In the genomic region with DNA sequence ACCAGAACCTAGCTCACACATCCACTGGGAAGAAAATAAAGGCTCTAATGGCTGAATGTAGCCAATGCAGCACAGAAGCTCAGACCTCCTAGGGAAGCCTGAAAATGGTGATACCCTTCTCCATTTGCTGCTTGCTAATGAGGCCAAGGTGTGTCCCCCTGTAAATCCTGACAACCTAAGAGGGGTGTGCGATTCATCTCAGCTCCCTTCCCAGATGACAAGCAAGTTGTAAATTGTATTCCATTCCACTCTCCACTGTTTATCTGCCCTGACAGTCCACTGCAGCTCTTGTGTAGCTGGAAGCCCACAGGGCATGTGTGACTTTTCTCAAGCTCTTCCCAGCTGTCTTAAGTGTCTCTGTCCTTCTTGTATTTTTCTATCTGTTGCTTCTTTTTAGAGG, we compare ENCODE assay signal across 36 cellular contexts.
"Had no signal": no experiment of that assay in that cellular context is flagged by ENCODE, and none has a peak within 500 bp of the region (broad histone marks: within the 10 kb centered on the region; RNA-seq: fewer than 3 reads in every experiment).

No MANE protein-coding gene starts in this region.

- H3K27me3 ChIP-seq: ascending aorta, cardiac muscle cell had no signal

- DNase-seq: activated B cell treated with CpG ODN at 0.5 μM for 24 hours; activated CD4-positive, alpha-beta memory T cell treated with anti-CD3 and anti-CD28 coated beads for 36 hours; activated CD4-positive, alpha-beta T cell treated with anti-CD3 and anti-CD28 coated beads for 4 hours; activated CD4-positive, alpha-beta T cell treated with anti-CD3 and anti-CD28 coated beads, Interleukin-2, amount 10 ng/mL, durations not matched to agents 24 days and 14 days; activated CD4-positive, alpha-beta T cell treated with anti-CD3 and anti-CD28 coated beads, Interleukin-2, amount 50 U/mL, for 1 hour; activated CD4-positive, alpha-beta T cell treated with anti-CD3 and anti-CD28 coated beads, Interleukin-2, amount 50 U/mL, for 4 hours; activated CD4-positive, CD25-positive, alpha-beta regulatory T cell treated with anti-CD3 and anti-CD28 coated beads, Interleukin-2, amount 50 U/mL, for 72 hours; activated CD8-positive, alpha-beta memory T cell treated with anti-CD3 and anti-CD28 coated beads, Interleukin-2, amount 50 U/mL, for 4 hours; activated CD8-positive, alpha-beta T cell treated with anti-CD3 and anti-CD28 coated beads for 36 hours; activated effector memory CD4-positive, alpha-beta T cell treated with anti-CD3 and anti-CD28 coated beads, Interleukin-2, amount 50 U/mL, for 16 hours; activated gamma-delta T cell treated with Interleukin-2 at 50 U/mL for 16 hours; activated naive CD4-positive, alpha-beta T cell; activated naive CD4-positive, alpha-beta T cell treated with anti-CD3 and anti-CD28 coated beads for 36 hours; activated naive CD4-positive, alpha-beta T cell treated with anti-CD3 and anti-CD28 coated beads, Interleukin-2, amount 50 U/mL, for 16 hours; activated naive CD8-positive, alpha-beta T cell treated with anti-CD3 and anti-CD28 coated beads for 36 hours; activated T-cell treated with anti-CD3 and anti-CD28 coated beads for 4 hours; activated T-cell treated with anti-CD3 and anti-CD28 coated beads, Interleukin-2, amount 50 U/mL, for 1 hour; activated T-cell treated with anti-CD3 and anti-CD28 coated beads, Interleukin-2, amount 50 U/mL, for 4 hours; activated T-cell treated with anti-CD3 and anti-CD28 coated beads, Interleukin-2, amount 50 U/mL, for 72 hours; amygdala; anterior cingulate cortex; caudate nucleus; cerebellar nuclear complex; T-helper 1 cell; T-helper 2 cell; T-helper 9 cell had no signal

- H3K27ac Mint-ChIP-seq: activated B cell treated with CpG ODN at 0.5 μM for 24 hours; activated CD4-positive, alpha-beta memory T cell treated with anti-CD3 and anti-CD28 coated beads for 36 hours; activated CD4-positive, alpha-beta T cell treated with anti-CD3 and anti-CD28 coated beads, Interleukin-2, amount 10 ng/mL, durations not matched to agents 24 days and 14 days; activated CD8-positive, alpha-beta T cell treated with anti-CD3 and anti-CD28 coated beads for 36 hours; activated naive CD4-positive, alpha-beta T cell treated with anti-CD3 and anti-CD28 coated beads for 36 hours; activated naive CD4-positive, alpha-beta T cell treated with anti-CD3 and anti-CD28 coated beads, Interleukin-2, amount 50 U/mL, for 72 hours; activated naive CD8-positive, alpha-beta T cell treated with anti-CD3 and anti-CD28 coated beads for 36 hours; activated T-cell treated with anti-CD3 and anti-CD28 coated beads, Interleukin-2, amount 50 U/mL, for 72 hours; activated T-helper 1 cell treated with anti-CD3 and anti-CD28 coated beads, Interleukin-12 subunit alpha, Interleukin-12 subunit beta, Interleukin-2, Interleukin-4 antibody, amounts not matched to agents 30 ng/mL and 10 ng/mL and 1 ng/mL, durations not matched to agents 14 hours and 24 hours and 36 hours; activated T-helper 17 cell treated with anti-CD3 and anti-CD28 coated beads, Interleukin-2, amount 50 U/mL, for 72 hours; T-helper 1 cell treated with Interleukin-12 subunit alpha and Interleukin-12 subunit beta and Interleukin-4 antibody, amounts not matched to agents 30 μg/mL and 1 μg/mL, for 36 hours; T-helper 2 cell treated with Interferon-gamma antibody and Interleukin-4, amounts not matched to agents 5 μg/mL and 100 μg/mL, for 36 hours had no signal

- H3K4me3 ChIP-seq: ascending aorta, cardiac muscle cell had no signal

- H3K4me3 Mint-ChIP-seq: activated B cell treated with CpG ODN at 0.5 μM for 24 hours; activated CD4-positive, alpha-beta memory T cell treated with anti-CD3 and anti-CD28 coated beads for 36 hours; activated CD4-positive, alpha-beta T cell treated with anti-CD3 and anti-CD28 coated beads, Interleukin-2, amount 10 ng/mL, durations not matched to agents 24 days and 14 days; activated CD8-positive, alpha-beta T cell treated with anti-CD3 and anti-CD28 coated beads for 36 hours; activated naive CD4-positive, alpha-beta T cell treated with anti-CD3 and anti-CD28 coated beads for 36 hours; activated naive CD8-positive, alpha-beta T cell treated with anti-CD3 and anti-CD28 coated beads for 36 hours; activated T-cell treated with anti-CD3 and anti-CD28 coated beads, Interleukin-2, amount 50 U/mL, for 4 hours; activated T-cell treated with anti-CD3 and anti-CD28 coated beads, Interleukin-2, amount 50 U/mL, for 72 hours; activated T-helper 1 cell treated with anti-CD3 and anti-CD28 coated beads, Interleukin-12 subunit alpha, Interleukin-12 subunit beta, Interleukin-2, Interleukin-4 antibody, amounts not matched to agents 30 ng/mL and 10 ng/mL and 1 ng/mL, durations not matched to agents 14 hours and 24 hours and 36 hours; activated T-helper 17 cell treated with anti-CD3 and anti-CD28 coated beads, Interleukin-2, amount 50 U/mL, for 72 hours; brain; central memory CD8-positive, alpha-beta T cell; T-helper 1 cell treated with Interleukin-12 subunit alpha and Interleukin-12 subunit beta and Interleukin-4 antibody, amounts not matched to agents 30 μg/mL and 1 μg/mL, for 36 hours; T-helper 2 cell treated with Interferon-gamma antibody and Interleukin-4, amounts not matched to agents 5 μg/mL and 100 μg/mL, for 36 hours had no signal

- H3K4me1 Mint-ChIP-seq: activated B cell treated with CpG ODN at 0.5 μM for 24 hours; activated CD4-positive, alpha-beta T cell treated with anti-CD3 and anti-CD28 coated beads, Interleukin-2, amount 10 ng/mL, durations not matched to agents 24 days and 14 days; activated naive CD8-positive, alpha-beta T cell treated with anti-CD3 and anti-CD28 coated beads for 36 hours; activated T-helper 17 cell treated with anti-CD3 and anti-CD28 coated beads, Interleukin-2, amount 50 U/mL, for 72 hours; central memory CD8-positive, alpha-beta T cell had no signal

- H3K4me1 ChIP-seq: ascending aorta had no signal

- H3K36me3 Mint-ChIP-seq: activated CD4-positive, alpha-beta memory T cell treated with anti-CD3 and anti-CD28 coated beads for 36 hours; activated naive CD4-positive, alpha-beta T cell treated with anti-CD3 and anti-CD28 coated beads, Interleukin-2, amount 50 U/mL, for 72 hours; activated naive CD8-positive, alpha-beta T cell treated with anti-CD3 and anti-CD28 coated beads for 36 hours; brain had no signal

- H3K27me3 Mint-ChIP-seq: activated B cell treated with CpG ODN at 0.5 μM for 24 hours; activated CD4-positive, alpha-beta memory T cell treated with anti-CD3 and anti-CD28 coated beads for 36 hours; activated CD4-positive, alpha-beta T cell treated with anti-CD3 and anti-CD28 coated beads, Interleukin-2, amount 10 ng/mL, durations not matched to agents 24 days and 14 days; activated CD8-positive, alpha-beta T cell treated with anti-CD3 and anti-CD28 coated beads for 36 hours; activated naive CD8-positive, alpha-beta T cell treated with anti-CD3 and anti-CD28 coated beads for 36 hours; activated T-helper 17 cell treated with anti-CD3 and anti-CD28 coated beads, Interleukin-2, amount 50 U/mL, for 72 hours; brain; central memory CD8-positive, alpha-beta T cell had no signal

- H3K27ac ChIP-seq: ascending aorta, cardiac muscle cell, VCaP had no signal

- H3K9me3 Mint-ChIP-seq: activated B cell treated with CpG ODN at 0.5 μM for 24 hours; activated CD4-positive, alpha-beta memory T cell treated with anti-CD3 and anti-CD28 coated beads for 36 hours; activated CD4-positive, alpha-beta T cell treated with anti-CD3 and anti-CD28 coated beads, Interleukin-2, amount 10 ng/mL, durations not matched to agents 24 days and 14 days; activated CD8-positive, alpha-beta T cell treated with anti-CD3 and anti-CD28 coated beads for 36 hours; activated naive CD4-positive, alpha-beta T cell treated with anti-CD3 and anti-CD28 coated beads for 36 hours; activated T-cell treated with anti-CD3 and anti-CD28 coated beads, Interleukin-2, amount 50 U/mL, for 4 hours; activated T-helper 1 cell treated with anti-CD3 and anti-CD28 coated beads, Interleukin-12 subunit alpha, Interleukin-12 subunit beta, Interleukin-2, Interleukin-4 antibody, amounts not matched to agents 30 ng/mL and 10 ng/mL and 1 ng/mL, durations not matched to agents 14 hours and 24 hours and 36 hours; brain; T-helper 1 cell treated with Interleukin-12 subunit alpha and Interleukin-12 subunit beta and Interleukin-4 antibody, amounts not matched to agents 30 μg/mL and 1 μg/mL, for 36 hours; T-helper 2 cell treated with Interferon-gamma antibody and Interleukin-4, amounts not matched to agents 5 μg/mL and 100 μg/mL, for 36 hours had no signal

- H3K36me3 ChIP-seq: ascending aorta, cardiac muscle cell had no signal

- ATAC-seq: activated CD8-positive, alpha-beta T cell treated with anti-CD3 and anti-CD28 coated beads for 36 hours; activated naive CD4-positive, alpha-beta T cell treated with anti-CD3 and anti-CD28 coated beads, Interleukin-2, amount 50 U/mL, for 72 hours; activated T-cell treated with anti-CD3 and anti-CD28 coated beads, Interleukin-2, amount 50 U/mL, for 4 hours; activated T-cell treated with anti-CD3 and anti-CD28 coated beads, Interleukin-2, amount 50 U/mL, for 72 hours; activated T-helper 17 cell treated with anti-CD3 and anti-CD28 coated beads, Interleukin-2, amount 50 U/mL, for 72 hours had no signal

- H3K9me3 ChIP-seq: ascending aorta had no signal
